ENCODE assay signal across 38 cellular contexts in genomic region chr4:17138847-17139246, GRCh38.
"Had no signal": no experiment of that assay in that cellular context is flagged by ENCODE, and none has a peak within 500 bp of the region (broad histone marks: within the 10 kb centered on the region; RNA-seq: fewer than 3 reads in every experiment).

No MANE protein-coding gene starts in this region.

- H3K27ac ChIP-seq: ascending aorta, cardiac muscle cell, VCaP had no signal

- ATAC-seq: activated CD8-positive, alpha-beta T cell treated with anti-CD3 and anti-CD28 coated beads for 36 hours; activated naive CD8-positive, alpha-beta T cell treated with anti-CD3 and anti-CD28 coated beads, Interleukin-2, amount 50 U/mL, for 24 hours; activated T-cell treated with anti-CD3 and anti-CD28 coated beads, Interleukin-2, amount 50 U/mL, for 4 hours; activated T-cell treated with anti-CD3 and anti-CD28 coated beads, Interleukin-2, amount 50 U/mL, for 72 hours had no signal

- H3K4me1 ChIP-seq: ascending aorta had no signal

- H3K4me3 ChIP-seq: ascending aorta, cardiac muscle cell had no signal

- H3K4me1 Mint-ChIP-seq: activated B cell treated with CpG ODN at 0.5 μM for 24 hours; activated naive CD4-positive, alpha-beta T cell treated with anti-CD3 and anti-CD28 coated beads, Interleukin-2, amount 10 ng/mL, durations not matched to agents 7 days and 5 days; activated naive CD4-positive, alpha-beta T cell treated with anti-CD3 and anti-CD28 coated beads, Interleukin-2, amount 50 U/mL, for 24 hours; brain; central memory CD8-positive, alpha-beta T cell had no signal

- H3K27me3 Mint-ChIP-seq: activated B cell treated with CpG ODN at 0.5 μM for 24 hours; activated CD4-positive, alpha-beta T cell treated with anti-CD3 and anti-CD28 coated beads, Interleukin-2, amount 10 ng/mL, durations not matched to agents 24 days and 14 days; activated naive CD4-positive, alpha-beta T cell treated with anti-CD3 and anti-CD28 coated beads, Interleukin-2, amount 10 ng/mL, durations not matched to agents 7 days and 5 days had no signal

- H3K4me3 Mint-ChIP-seq: activated B cell treated with CpG ODN at 0.5 μM for 24 hours; activated CD4-positive, alpha-beta memory T cell treated with anti-CD3 and anti-CD28 coated beads for 36 hours; activated CD4-positive, alpha-beta T cell treated with anti-CD3 and anti-CD28 coated beads, Interleukin-2, amount 10 ng/mL, durations not matched to agents 24 days and 14 days; activated CD8-positive, alpha-beta T cell treated with anti-CD3 and anti-CD28 coated beads for 36 hours; activated naive CD4-positive, alpha-beta T cell treated with anti-CD3 and anti-CD28 coated beads, Interleukin-2, amount 10 ng/mL, durations not matched to agents 7 days and 5 days; activated naive CD4-positive, alpha-beta T cell treated with anti-CD3 and anti-CD28 coated beads, Interleukin-2, amount 50 U/mL, for 24 hours; activated naive CD8-positive, alpha-beta T cell; activated naive CD8-positive, alpha-beta T cell treated with anti-CD3 and anti-CD28 coated beads, Interleukin-2, amount 10 ng/mL, durations not matched to agents 7 days and 5 days; activated naive CD8-positive, alpha-beta T cell treated with anti-CD3 and anti-CD28 coated beads, Interleukin-2, amount 50 U/mL, for 24 hours; activated T-cell treated with anti-CD3 and anti-CD28 coated beads, Interleukin-2, amount 50 U/mL, for 4 hours; activated T-cell treated with anti-CD3 and anti-CD28 coated beads, Interleukin-2, amount 50 U/mL, for 72 hours; activated T-helper 1 cell treated with anti-CD3 and anti-CD28 coated beads, Interleukin-12 subunit alpha, Interleukin-12 subunit beta, Interleukin-2, Interleukin-4 antibody, amounts not matched to agents 30 ng/mL and 10 ng/mL and 1 ng/mL, durations not matched to agents 14 hours and 24 hours and 36 hours; brain; central memory CD8-positive, alpha-beta T cell; T-helper 1 cell treated with Interleukin-12 subunit alpha and Interleukin-12 subunit beta and Interleukin-4 antibody, amounts not matched to agents 30 μg/mL and 1 μg/mL, for 36 hours; T-helper 2 cell treated with Interferon-gamma antibody and Interleukin-4, amounts not matched to agents 5 μg/mL and 100 μg/mL, for 36 hours had no signal

- FAIRE-seq: TTC549 had no signal

- H3K27me3 ChIP-seq: ascending aorta, cardiac muscle cell had no signal

- DNase-seq: activated B cell treated with CpG ODN at 0.5 μM for 24 hours; activated CD4-positive, alpha-beta memory T cell treated with anti-CD3 and anti-CD28 coated beads for 36 hours; activated CD4-positive, alpha-beta T cell treated with anti-CD3 and anti-CD28 coated beads for 4 hours; activated CD4-positive, alpha-beta T cell treated with anti-CD3 and anti-CD28 coated beads, Interleukin-2, amount 50 U/mL, for 1 hour; activated CD4-positive, alpha-beta T cell treated with anti-CD3 and anti-CD28 coated beads, Interleukin-2, amount 50 U/mL, for 4 hours; activated CD4-positive, CD25-positive, alpha-beta regulatory T cell treated with anti-CD3 and anti-CD28 coated beads, Interleukin-2, amount 50 U/mL, for 72 hours; activated CD8-positive, alpha-beta memory T cell treated with anti-CD3 and anti-CD28 coated beads, Interleukin-2, amount 50 U/mL, for 4 hours; activated CD8-positive, alpha-beta T cell treated with anti-CD3 and anti-CD28 coated beads for 36 hours; activated effector memory CD4-positive, alpha-beta T cell treated with Interleukin-2 at 50 U/mL for 16 hours; activated gamma-delta T cell; activated naive CD4-positive, alpha-beta T cell treated with anti-CD3 and anti-CD28 coated beads, Interleukin-2, amount 10 ng/mL, durations not matched to agents 7 days and 5 days; activated naive CD4-positive, alpha-beta T cell treated with Interleukin-2 at 50 U/mL for 16 hours; activated naive CD8-positive, alpha-beta T cell treated with anti-CD3 and anti-CD28 coated beads, Interleukin-2, amount 10 ng/mL, durations not matched to agents 7 days and 5 days; activated naive CD8-positive, alpha-beta T cell treated with anti-CD3 and anti-CD28 coated beads, Interleukin-2, amount 50 U/mL, for 24 hours; activated T-cell treated with anti-CD3 and anti-CD28 coated beads for 4 hours; activated T-cell treated with anti-CD3 and anti-CD28 coated beads, Interleukin-2, amount 50 U/mL, for 1 hour; activated T-cell treated with anti-CD3 and anti-CD28 coated beads, Interleukin-2, amount 50 U/mL, for 4 hours; activated T-cell treated with anti-CD3 and anti-CD28 coated beads, Interleukin-2, amount 50 U/mL, for 72 hours; amygdala; anterior cingulate cortex; caudate nucleus; cerebellar nuclear complex; T-helper 1 cell; T-helper 2 cell; T-helper 9 cell had no signal

- H3K36me3 Mint-ChIP-seq: activated CD4-positive, alpha-beta memory T cell treated with anti-CD3 and anti-CD28 coated beads for 36 hours; activated naive CD4-positive, alpha-beta T cell treated with anti-CD3 and anti-CD28 coated beads, Interleukin-2, amount 10 ng/mL, durations not matched to agents 7 days and 5 days; activated naive CD4-positive, alpha-beta T cell treated with anti-CD3 and anti-CD28 coated beads, Interleukin-2, amount 50 U/mL, for 24 hours; activated naive CD8-positive, alpha-beta T cell; activated naive CD8-positive, alpha-beta T cell treated with anti-CD3 and anti-CD28 coated beads, Interleukin-2, amount 10 ng/mL, durations not matched to agents 7 days and 5 days had no signal

- H3K36me3 ChIP-seq: ascending aorta, cardiac muscle cell had no signal

- H3K27ac Mint-ChIP-seq: activated B cell treated with CpG ODN at 0.5 μM for 24 hours; activated CD4-positive, alpha-beta memory T cell treated with anti-CD3 and anti-CD28 coated beads for 36 hours; activated CD4-positive, alpha-beta T cell treated with anti-CD3 and anti-CD28 coated beads, Interleukin-2, amount 10 ng/mL, durations not matched to agents 24 days and 14 days; activated CD8-positive, alpha-beta T cell treated with anti-CD3 and anti-CD28 coated beads for 36 hours; activated naive CD4-positive, alpha-beta T cell treated with anti-CD3 and anti-CD28 coated beads, Interleukin-2, amount 10 ng/mL, durations not matched to agents 7 days and 5 days; activated naive CD4-positive, alpha-beta T cell treated with anti-CD3 and anti-CD28 coated beads, Interleukin-2, amount 50 U/mL, for 24 hours; activated naive CD8-positive, alpha-beta T cell; activated naive CD8-positive, alpha-beta T cell treated with anti-CD3 and anti-CD28 coated beads, Interleukin-2, amount 10 ng/mL, durations not matched to agents 7 days and 5 days; activated naive CD8-positive, alpha-beta T cell treated with anti-CD3 and anti-CD28 coated beads, Interleukin-2, amount 50 U/mL, for 24 hours; activated T-cell treated with anti-CD3 and anti-CD28 coated beads, Interleukin-2, amount 50 U/mL, for 72 hours; activated T-helper 1 cell treated with anti-CD3 and anti-CD28 coated beads, Interleukin-12 subunit alpha, Interleukin-12 subunit beta, Interleukin-2, Interleukin-4 antibody, amounts not matched to agents 30 ng/mL and 10 ng/mL and 1 ng/mL, durations not matched to agents 14 hours and 24 hours and 36 hours; activated T-helper 2 cell treated with anti-CD3 and anti-CD28 coated beads, Interferon-gamma antibody, Interleukin-2, Interleukin-4, amounts not matched to agents 10 μg/mL and 5 μg/mL and 100 μg/mL, durations not matched to agents 14 hours and 24 hours and 36 hours; brain; T-helper 1 cell treated with Interleukin-12 subunit alpha and Interleukin-12 subunit beta and Interleukin-4 antibody, amounts not matched to agents 30 μg/mL and 1 μg/mL, for 36 hours; T-helper 2 cell treated with Interferon-gamma antibody and Interleukin-4, amounts not matched to agents 5 μg/mL and 100 μg/mL, for 36 hours had no signal
